9 cellular contexts compared by ENCODE assay signal in the genomic region with DNA sequence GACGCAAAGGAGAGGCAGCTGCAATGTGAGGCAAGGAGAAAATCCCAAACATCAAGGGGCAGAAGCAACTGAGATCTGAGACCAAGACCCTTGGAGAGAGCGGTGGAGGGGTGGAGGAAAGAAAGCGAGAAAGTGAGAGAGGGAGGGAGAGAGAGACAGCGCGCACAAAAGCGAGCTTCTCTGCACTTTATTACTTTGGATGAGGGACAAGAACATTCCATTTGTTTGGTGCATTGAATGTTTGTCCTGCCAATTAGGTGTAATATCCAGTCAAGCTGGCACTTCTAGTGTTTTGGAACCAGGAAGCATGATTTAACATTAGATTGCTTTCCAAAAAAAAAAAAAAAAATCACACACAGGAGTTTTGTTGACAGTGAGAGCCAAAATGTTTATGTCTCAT. TPM values are rescaled to one million over a fixed set of nuclear protein-coding genes. Genes with fewer than 3 reads are reported as not detected.
A peak's percentile ranks its signal among the peaks of the same experiment; 100 is the strongest.
DNase-seq lines count a peak whose midpoint lies in the region; ATAC-seq and TF ChIP-seq lines count a peak whose summit lies in the region.
"Had no signal": no experiment of that assay in that cellular context is flagged by ENCODE, and none has a peak within 500 bp of the region (broad histone marks: within the 10 kb centered on the region; RNA-seq: fewer than 3 reads in every experiment).

No MANE protein-coding gene starts in this region.

- intact Hi-C loops in MCF 10A (cut with micrococcal nuclease), result loop anchor here (1.0 to 5.0 kb wide), 4 partner anchors 25 to 66 kb away; no protein-coding TSS in a partner anchor

- TF ChIP-seq CTCF in MCF 10A (IDR thresholded peaks at IDR 0.05; ENCODE audit: unreplicated experiment), result no peak
- no peak for TF ChIP-seq CTCF in type B pancreatic cell (conservative IDR thresholded peaks at IDR 0.05)

- CTCF ChIA-PET in MCF 10A (lab: Yijun Ruan, JAX), result interaction anchor here (0.5 to 4.9 kb wide), 10 partner anchors 14 to 318 kb away, joined by 3 to 47 read pairs (median 6); no protein-coding TSS in a partner anchor

- no peaks in the 10 kb centered on the region for H3K9me3 Mint-ChIP-seq in activated naive CD4-positive, alpha-beta T cell treated with anti-CD3 and anti-CD28 coated beads, Interleukin-2, amount 50 U/mL, for 24 hours
- no peaks in the 10 kb centered on the region for H3K9me3 Mint-ChIP-seq in MCF 10A (ENCODE audit: unreplicated experiment)
- H3K9me3 Mint-ChIP-seq in memory B cell, result no peaks in the 10 kb centered on the region
- no peaks in the 10 kb centered on the region for H3K9me3 Mint-ChIP-seq in type B pancreatic cell

- peak overlapping the region; percentile 96 for H3K4me3 Mint-ChIP-seq in activated naive CD4-positive, alpha-beta T cell treated with anti-CD3 and anti-CD28 coated beads, Interleukin-2, amount 50 U/mL, for 24 hours
- peak overlapping the region; percentile 76 for H3K4me3 Mint-ChIP-seq in MCF 10A (ENCODE audit: unreplicated experiment)
- peak overlapping the region; percentile 98 for H3K4me3 Mint-ChIP-seq in memory B cell
- H3K4me3 Mint-ChIP-seq in type B pancreatic cell, result peak overlapping the region; percentile 96

- BruUV-seq in MCF 10A (replicated peaks; lab: Mats Ljungman, UMichigan), result no TSS peak

- peak overlapping the region; percentile 91 for H3K27ac Mint-ChIP-seq in activated naive CD4-positive, alpha-beta T cell treated with anti-CD3 and anti-CD28 coated beads, Interleukin-2, amount 50 U/mL, for 24 hours
- H3K27ac Mint-ChIP-seq in MCF 10A (ENCODE audit: low read depth, unreplicated experiment), result peak overlapping the region; percentile 91
- H3K27ac Mint-ChIP-seq in memory B cell, result peak overlapping the region; percentile 98
- H3K27ac Mint-ChIP-seq in type B pancreatic cell, result peak overlapping the region; percentile 96

- peaks cover 60% of the 10 kb centered on the region for H3K4me1 Mint-ChIP-seq in activated naive CD4-positive, alpha-beta T cell treated with anti-CD3 and anti-CD28 coated beads, Interleukin-2, amount 50 U/mL, for 24 hours
- H3K4me1 Mint-ChIP-seq in MCF 10A (ENCODE audit: insufficient read depth, unreplicated experiment), result peaks cover 20% of the 10 kb centered on the region
- peaks cover 37% of the 10 kb centered on the region for H3K4me1 Mint-ChIP-seq in memory B cell
- peaks cover 43% of the 10 kb centered on the region for H3K4me1 Mint-ChIP-seq in type B pancreatic cell (ENCODE audit: unreplicated experiment)

- no peaks in the 10 kb centered on the region for H3K36me3 Mint-ChIP-seq in activated naive CD4-positive, alpha-beta T cell treated with anti-CD3 and anti-CD28 coated beads, Interleukin-2, amount 50 U/mL, for 24 hours
- H3K36me3 Mint-ChIP-seq in MCF 10A (ENCODE audit: insufficient read depth, unreplicated experiment), result peaks cover 15% of the 10 kb centered on the region
- peaks cover 5% of the 10 kb centered on the region for H3K36me3 Mint-ChIP-seq in memory B cell
- H3K36me3 Mint-ChIP-seq in type B pancreatic cell, result no peaks in the 10 kb centered on the region

- POLR2A ChIA-PET in MCF 10A (lab: Yijun Ruan, JAX), result interaction anchor here (0.6 to 5.3 kb wide), 24 partner anchors 8 to 933 kb away, joined by 3 to 169 read pairs (median 8); a partner anchor contains a TSS

- H3K27me3 Mint-ChIP-seq in activated naive CD4-positive, alpha-beta T cell treated with anti-CD3 and anti-CD28 coated beads, Interleukin-2, amount 50 U/mL, for 24 hours, result no peaks in the 10 kb centered on the region
- no peaks in the 10 kb centered on the region for H3K27me3 Mint-ChIP-seq in MCF 10A (ENCODE audit: insufficient read depth, unreplicated experiment)
- no peaks in the 10 kb centered on the region for H3K27me3 Mint-ChIP-seq in memory B cell
- H3K27me3 Mint-ChIP-seq in type B pancreatic cell, result peaks cover 17% of the 10 kb centered on the region

- ATAC-seq in memory B cell (ENCODE audit: low read depth) (no peak), HG03135 (IDR thresholded peaks at IDR 0.05; ENCODE audit: unreplicated experiment) (no peak)

- DNase-seq in activated naive CD4-positive, alpha-beta T cell treated with anti-CD3 and anti-CD28 coated beads, Interleukin-2, amount 50 U/mL, for 16 hours, result no peak
- DNase-seq in MCF 10A (ENCODE audit: unreplicated experiment) (peak; percentile 10), memory B cell (ENCODE audit: low spot score in 2 of 2) (no peak), type B pancreatic cell (ENCODE audit: extremely low spot score, unreplicated experiment) (no peak), GM19238 (ENCODE audit: insufficient read length, low spot score) (no peak)
- DNase-seq in activated CD4-positive, alpha-beta T cell treated with anti-CD3 and anti-CD28 coated beads for 4 hours, result no peak
- DNase-seq: NCI-H1930 had no signal

RNA-seq across cellular contexts. Expression of a gene that starts 1.4 kb away (rescaled TPM):
- total RNA-seq in MCF 10A (2022) (351 and 393 TPM in 2 replicates), type B pancreatic cell (ENCODE audit: low replicate concordance) (239 and 388 TPM in 2 replicates)
